Comparison of ENCODE assay signal across 16 cellular contexts in genomic region chr10:21505711-21506278, GRCh38. TPM values are rescaled to one million over a fixed set of nuclear protein-coding genes. Genes with fewer than 3 reads are reported as not detected.
A peak's percentile ranks its signal among the peaks of the same experiment; 100 is the strongest.
DNase-seq lines count a peak whose midpoint lies in the region; ATAC-seq and TF ChIP-seq lines count a peak whose summit lies in the region.
"Had no signal": no experiment of that assay in that cellular context is flagged by ENCODE, and none has a peak within 500 bp of the region (broad histone marks: within the 10 kb centered on the region; RNA-seq: fewer than 3 reads in every experiment).

No MANE protein-coding gene starts in this region.

- CTCF ChIA-PET in HEK293T (lab: Yijun Ruan, JAX), result interaction anchor here (0.7 to 1.4 kb wide), 2 partner anchors 12 to 269 kb away, joined by 3 to 5 read pairs; no protein-coding TSS in a partner anchor

- in situ Hi-C loops in GM13977 (cut with MboI; ENCODE audit: low pct_unique_long_range_greater_than_20kb, low sequenced_read_pairs, unreplicated experiment), result no loop called here

- no peaks in the 10 kb centered on the region for H3K27me3 ChIP-seq in RWPE2 (ENCODE audit: insufficient read depth, poor library complexity, severe bottlenecking)
- peaks cover 3% of the 10 kb centered on the region for H3K27me3 ChIP-seq in osteoblast (ENCODE audit: insufficient read depth, low read length)

- H3K27ac Mint-ChIP-seq in CD14-positive monocyte, result no peak overlapping the region
- H3K27ac Mint-ChIP-seq: activated naive CD4-positive, alpha-beta T cell treated with anti-CD3 and anti-CD28 coated beads for 36 hours had no signal

- no peaks in the 10 kb centered on the region for H3K9me3 Mint-ChIP-seq in CD14-positive monocyte
- H3K9me3 Mint-ChIP-seq: activated naive CD4-positive, alpha-beta T cell treated with anti-CD3 and anti-CD28 coated beads for 36 hours had no signal

- H3K36me3 ChIP-seq in RWPE2 (ENCODE audit: low read depth) (no peaks in the 10 kb centered on the region), osteoblast (ENCODE audit: insufficient read depth, low read length) (no peaks in the 10 kb centered on the region)
- H3K36me3 ChIP-seq: heart right ventricle had no signal

- H2AFZ ChIP-seq in osteoblast (ENCODE audit: low read length), result no peak overlapping the region

- H3K27me3 Mint-ChIP-seq in CD14-positive monocyte (ENCODE audit: low read depth in 3 of 3), result peaks cover 21 to 43% (median 27%) of the 10 kb centered on the region in 3 donors

- no peak overlapping the region for H3K4me3 ChIP-seq in RWPE2 (ENCODE audit: severe bottlenecking)
- no peak overlapping the region for H3K4me3 ChIP-seq in osteoblast (ENCODE audit: insufficient read depth, low read length)
- H3K4me3 ChIP-seq: heart right ventricle had no signal

- no peaks in the 10 kb centered on the region for H3K9me3 ChIP-seq in RWPE2 (ENCODE audit: severe bottlenecking)
- no peaks in the 10 kb centered on the region for H3K9me3 ChIP-seq in osteoblast (ENCODE audit: low read depth, low read length)
- H3K9me3 ChIP-seq: heart right ventricle had no signal

- H4K20me1 ChIP-seq in osteoblast (ENCODE audit: insufficient read depth, low read length), result no peaks in the 10 kb centered on the region

- no peak overlapping the region for H3K4me2 ChIP-seq in osteoblast (ENCODE audit: insufficient read depth, low read length)

- peak overlapping the region in 1 of 2 donors; percentile 18 for H3K4me3 Mint-ChIP-seq in CD14-positive monocyte
- H3K4me3 Mint-ChIP-seq: activated naive CD4-positive, alpha-beta T cell treated with anti-CD3 and anti-CD28 coated beads for 36 hours had no signal

- H3K27ac ChIP-seq in RWPE2 (ENCODE audit: poor library complexity, severe bottlenecking) (no peak overlapping the region), osteoblast (ENCODE audit: low read depth, low read length) (no peak overlapping the region)
- H3K27ac ChIP-seq: heart right ventricle had no signal

- no peaks in the 10 kb centered on the region for H3K4me1 ChIP-seq in RWPE2 (ENCODE audit: insufficient read depth, poor library complexity, severe bottlenecking)
- H3K4me1 ChIP-seq in osteoblast (ENCODE audit: insufficient read depth, low read length), result no peaks in the 10 kb centered on the region

- DNase-seq in HEK293T (ENCODE audit: extremely low spot score) (no peak), RWPE2 (ENCODE audit: low spot score) (no peak), left kidney (ENCODE audit: low read depth, low spot score) (peak; percentile 61), osteoblast (ENCODE audit: insufficient read length, low spot score, missing footprints) (peak; percentile 63), GM13977 (ENCODE audit: low spot score) (no peak), CD14-positive monocyte (ENCODE audit: low spot score) (no peak), Ammon's horn (ENCODE audit: low spot score) (no peak)
- DNase-seq: activated naive CD4-positive, alpha-beta T cell treated with anti-CD3 and anti-CD28 coated beads for 36 hours; anterior cingulate cortex; COR-L47; heart right ventricle; islet precursor cell; Karpas-422; NCI-H1105 treated with DMSO at 0.1 percent for 48 hours; nucleus accumbens had no signal

- no peaks in the 10 kb centered on the region for H3K36me3 Mint-ChIP-seq in CD14-positive monocyte

- no peak for TF ChIP-seq CTCF in RWPE2 (IDR thresholded peaks at IDR 0.05; ENCODE audit: poor library complexity, severe bottlenecking)
- TF ChIP-seq CTCF in osteoblast (IDR thresholded peaks at IDR 0.05; ENCODE audit: extremely low read depth, low read depth, low read length), result no peak
- no peak for TF ChIP-seq CTCF in GM13977 (IDR thresholded peaks at IDR 0.05; ENCODE audit: extremely low read depth, insufficient read depth, missing control alignments)
- TF ChIP-seq CTCF in CD14-positive monocyte (IDR thresholded peaks at IDR 0.05), result no peak

- H3K4me1 Mint-ChIP-seq in CD14-positive monocyte, result peaks cover 14% of the 10 kb centered on the region

- no peaks in the 10 kb centered on the region for H3K79me2 ChIP-seq in osteoblast (ENCODE audit: insufficient read depth, low read length)

- intact Hi-C loops in CD14-positive monocyte (cut with micrococcal nuclease), result loop anchor here in 1 of 2 donors (10.0 kb wide), 1 partner anchor 229 kb away; no protein-coding TSS in a partner anchor

- POLR2A ChIA-PET in HEK293T (lab: Yijun Ruan, JAX), result interaction anchor here (1.0 to 2.5 kb wide), 5 partner anchors 9 to 19 kb away, joined by 3 to 9 read pairs (median 5); partner anchors contain the start of gene SKIDA1

- ATAC-seq in RWPE2 (ENCODE audit: low read depth), result 0 out of 3 replicates have a peak, but pooled peaks have one; percentile 23
- ATAC-seq: HCT116 had no signal

TF ChIP-seq in HEK293T, 16 proteins besides CTCF, POLR2A, EP300 and RAD21:
- TF ChIP-seq ELF4 (IDR thresholded peaks at IDR 0.05) (no peak), L3MBTL2 (conservative IDR thresholded peaks at IDR 0.05) (peak; percentile 45)
TF ChIP-seq in HEK293T: peak in this region for 1.

RNA-seq across cellular contexts. Expression of gene SKIDA1, which starts 19.7 kb away (rescaled TPM):
- total RNA-seq in osteoblast, result 0.29 and 0.36 TPM in 2 replicates
- under 1 TPM in 1 of 2 donors, not detected in 1; 0.04 TPM for polyA plus RNA-seq in CD14-positive monocyte

RNA-seq across cellular contexts. Expression of gene MLLT10, which starts 28.2 kb away (rescaled TPM):
- total RNA-seq in osteoblast, result 37.6 and 44.8 TPM in 2 replicates
- 1 to 10 TPM; 4.9 to 7.5 TPM for polyA plus RNA-seq in CD14-positive monocyte

Comparison
In these comparisons a context has a peak if more than half of its experiments do, and no peak if none do; other contexts are left out.
1. DNase-seq: peak in left kidney (single experiment) and osteoblast (single experiment); none in HEK293T (single experiment), RWPE2 (single experiment), GM13977 (single experiment), CD14-positive monocyte (single experiment) and Ammon's horn (single experiment).